2 cellular contexts compared by ENCODE assay signal in genomic region chr5:30117134-30117533, GRCh38.
TF ChIP-seq lines count a peak whose summit lies in the region.

No MANE protein-coding gene starts in this region.

TF ChIP-seq in A549, 52 proteins besides CTCF, POLR2A, EP300 and RAD21 (continued from another document):
- TF ChIP-seq MAX (IDR thresholded peaks at IDR 0.05), result no peak

TF ChIP-seq in K562, 482 proteins besides CTCF, POLR2A, EP300 and RAD21 (continued from another document):
- TF ChIP-seq AFF1 (IDR thresholded peaks at IDR 0.05; ENCODE audit: low read depth in 1 of 2, partially characterized antibody in 2 of 2), result no peak
- TF ChIP-seq MAFG (tag; conservative IDR thresholded peaks at IDR 0.05), result peak; percentile 43; the same call in 1 of the 2 replicates
- TF ChIP-seq PTTG1 (tag; IDR thresholded peaks at IDR 0.05; ENCODE audit: low read depth), result no peak
- no peak for TF ChIP-seq RUNX1 (IDR thresholded peaks at IDR 0.05; ENCODE audit: low read depth)
- TF ChIP-seq HNRNPLL (IDR thresholded peaks at IDR 0.05; ENCODE audit: low read depth, low read length, poor library complexity, severe bottlenecking), result no peak
- 0 out of 2 replicates have a peak, but pooled peaks have one; percentile 25 for TF ChIP-seq C11orf30 (IDR thresholded peaks at IDR 0.05; ENCODE audit: low read depth)
